18 cellular contexts compared by ENCODE assay signal in genomic region chr14:104304451-104305351, GRCh38.
DNase-seq lines count a peak whose midpoint lies in the region; ATAC-seq and TF ChIP-seq lines count a peak whose summit lies in the region.
"Had no signal": no experiment of that assay in that cellular context is flagged by ENCODE, and none has a peak within 500 bp of the region (broad histone marks: within the 10 kb centered on the region; RNA-seq: fewer than 3 reads in every experiment).

No MANE protein-coding gene starts in this region.

- 72 to 83% (median 80%) methylated on average over 20 to 27 of the region's 27 CpGs for WGBS in spleen, 5 donors

- ATAC-seq in Right ventricle myocardium inferior (no peak), left ventricle myocardium superior (peak; percentile 29), mucosa of descending colon (no peak)

- intact Hi-C loops in Right ventricle myocardium inferior (cut with DNase I), result no loop called here
- intact Hi-C loops in left ventricle myocardium inferior (cut with micrococcal nuclease), result no loop called here
- intact Hi-C loops in left ventricle myocardium superior (cut with micrococcal nuclease), result no loop called here
- intact Hi-C loops in mucosa of descending colon (cut with DNase I, micrococcal nuclease), result no loop called here
- intact Hi-C loops in spleen (cut with DNase I; ENCODE audit: low total_unique reads), result no loop called here

- peaks cover 39% of the 10 kb centered on the region for H3K27me3 ChIP-seq in left ventricle myocardium inferior (ENCODE audit: low read depth)
- peaks cover 0 to 41% (median 0%) of the 10 kb centered on the region in 7 donors for H3K27me3 ChIP-seq in spleen (replicated peaks in 1 of 7)
- H3K27me3 ChIP-seq: SJSA1 had no signal

- no peak for TF ChIP-seq CTCF in left ventricle myocardium inferior (IDR thresholded peaks at IDR 0.05; ENCODE audit: borderline replicate concordance)
- no peak for TF ChIP-seq CTCF in mucosa of descending colon (IDR thresholded peaks at IDR 0.05)
- TF ChIP-seq CTCF in spleen (IDR thresholded peaks at IDR 0.05 in 8 of 11, conservative IDR thresholded peaks at IDR 0.05 in 3 of 11), result no peak

- H3K4me1 ChIP-seq in left ventricle myocardium inferior (peaks cover 4% of the 10 kb centered on the region), mucosa of descending colon (ENCODE audit: low read depth) (no peaks in the 10 kb centered on the region), spleen (peaks cover 0 to 4% (median 0%) of the 10 kb centered on the region in 6 donors)
- H3K4me1 ChIP-seq: HAP-1, SJSA1 had no signal

- no peak for TF ChIP-seq POLR2A in spleen (IDR thresholded peaks at IDR 0.05)

- no peaks in the 10 kb centered on the region for H3K36me3 ChIP-seq in left ventricle myocardium inferior
- H3K36me3 ChIP-seq in mucosa of descending colon (ENCODE audit: low read depth), result no peaks in the 10 kb centered on the region
- no peaks in the 10 kb centered on the region for H3K36me3 ChIP-seq in spleen
- H3K36me3 ChIP-seq: HAP-1, SJSA1 had no signal

- H3K4me3 ChIP-seq in left ventricle myocardium inferior (no peak overlapping the region), mucosa of descending colon (no peak overlapping the region), spleen (no peak overlapping the region)
- H3K4me3 ChIP-seq: HAP-1, PC-9, SJSA1 had no signal

- no peaks in the 10 kb centered on the region for H3K9me3 ChIP-seq in left ventricle myocardium inferior (replicated peaks)
- no peaks in the 10 kb centered on the region for H3K9me3 ChIP-seq in mucosa of descending colon
- H3K9me3 ChIP-seq in spleen, result no peaks in the 10 kb centered on the region
- H3K9me3 ChIP-seq: HAP-1, SJSA1 had no signal

- DNase-seq in Right ventricle myocardium inferior (ENCODE audit: missing footprints) (peak; percentile 65), left ventricle myocardium inferior (no peak), left ventricle myocardium superior (peak; percentile 27), mucosa of descending colon (peak in 2 of 3 donors; percentile 9 to 34), spleen (peak; percentile 38), DMS53 treated with DMSO at 0.1 percent for 48 hours (lab: John Stamatoyannopoulos, UW; ENCODE audit: unreplicated experiment) (no peak), kidney glomerular epithelial cell (lab: John Stamatoyannopoulos, UW) (no peak), NCI-H1694 (lab: John Stamatoyannopoulos, UW) (no peak)
- DNase-seq: 8988T, NCI-H1417 treated with DMSO at 0.1 percent for 48 hours, NCI-H2029 treated with DMSO at 0.1 percent for 48 hours, NCI-H2171, NCI-H526, PC-9 had no signal

- H3K27ac ChIP-seq in left ventricle myocardium inferior (replicated peaks) (no peak overlapping the region), spleen (no peak overlapping the region)
- H3K27ac ChIP-seq: KMS-11, PC-9, RWPE1, SJSA1 had no signal

Comparison
In these comparisons a context has a peak if more than half of its experiments do, and no peak if none do; other contexts are left out.
1. DNase-seq: peak in Right ventricle myocardium inferior (single experiment), left ventricle myocardium superior (single experiment), mucosa of descending colon (2 of 3) and spleen (single experiment); none in left ventricle myocardium inferior (single experiment), DMS53 treated with DMSO at 0.1 percent for 48 hours (single experiment), kidney glomerular epithelial cell (single experiment) and NCI-H1694 (single experiment).